13 cellular contexts compared by ENCODE assay signal in the genomic region with DNA sequence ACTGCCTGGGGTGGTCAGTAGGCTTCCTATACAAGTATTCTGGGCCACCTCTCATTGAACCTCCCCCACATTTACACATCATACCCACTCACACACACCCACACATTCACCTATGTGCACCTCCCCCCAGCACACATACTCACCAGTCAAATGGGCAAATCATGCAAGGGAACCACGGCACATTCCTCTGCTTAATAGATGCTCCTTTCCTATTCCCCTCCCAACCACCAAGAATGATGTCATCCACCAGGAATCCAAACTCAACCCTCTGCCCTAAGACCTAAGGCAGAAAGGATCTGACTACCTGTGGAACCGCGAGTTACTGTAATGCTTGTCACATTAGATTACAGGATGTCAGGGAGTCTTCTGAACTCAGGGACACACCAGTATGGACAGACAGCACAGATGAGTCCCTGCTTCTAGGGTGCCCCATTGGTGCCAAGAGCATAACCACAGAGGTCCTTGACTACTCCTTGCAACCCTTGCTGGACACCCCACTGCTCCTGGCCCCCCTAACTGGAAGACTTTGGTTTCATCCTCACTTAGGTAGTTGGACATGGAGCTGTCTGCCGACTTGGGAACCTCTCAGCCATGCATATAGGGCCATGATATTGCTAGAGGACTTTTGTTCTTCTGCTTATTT. TPM values are rescaled to one million over a fixed set of nuclear protein-coding genes. Genes with fewer than 3 reads are reported as not detected.
DNase-seq lines count a peak whose midpoint lies in the region; ATAC-seq and TF ChIP-seq lines count a peak whose summit lies in the region.
"Had no signal": no experiment of that assay in that cellular context is flagged by ENCODE, and none has a peak within 500 bp of the region (broad histone marks: within the 10 kb centered on the region; RNA-seq: fewer than 3 reads in every experiment).

No MANE protein-coding gene starts in this region.

- dilution Hi-C loops in IMR-90 (cut with HindIII; ENCODE audit: low sequenced_read_pairs, unreplicated experiment): no loop called here

- H2AK9ac ChIP-seq in IMR-90 (replicated peaks; ENCODE audit: low read depth, low read length, poor library complexity): peak overlapping the region; percentile 58

- DNase-seq in AG08395 (ENCODE audit: low spot score) (peak; percentile 61), IMR-90 (peak; percentile 76), astrocyte of the spinal cord (ENCODE audit: low read depth, low spot score) (peak; percentile 61), kidney glomerular epithelial cell (lab: John Stamatoyannopoulos, UW) (peak; percentile 95), GDM1 (lab: John Stamatoyannopoulos, UW) (no peak), superior temporal gyrus (ENCODE audit: extremely low spot score) (no peak)
- DNase-seq in activated CD8-positive, alpha-beta memory T cell treated with anti-CD3 and anti-CD28 coated beads, Interleukin-2, amount 10 ng/mL, durations not matched to agents 7 days and 5 days: no peak
- DNase-seq: activated CD4-positive, alpha-beta T cell treated with anti-CD3 and anti-CD28 coated beads for 48 hours; activated naive CD4-positive, alpha-beta T cell; BE2C had no signal

- no peak overlapping the region for H3K4me3 Mint-ChIP-seq in activated CD8-positive, alpha-beta memory T cell treated with anti-CD3 and anti-CD28 coated beads, Interleukin-2, amount 10 ng/mL, durations not matched to agents 7 days and 5 days

- peak overlapping the region; percentile 54 for H3K4ac ChIP-seq in IMR-90 (ENCODE audit: low read depth, low read length)

- peak overlapping the region; percentile 57 for H2AFZ ChIP-seq in IMR-90 (replicated peaks; ENCODE audit: low read length, poor library complexity)
- H2AFZ ChIP-seq: parathyroid adenoma had no signal

- no peak overlapping the region for H3K27ac Mint-ChIP-seq in activated CD8-positive, alpha-beta memory T cell treated with anti-CD3 and anti-CD28 coated beads, Interleukin-2, amount 10 ng/mL, durations not matched to agents 7 days and 5 days

- no peaks in the 10 kb centered on the region for H4K20me1 ChIP-seq in IMR-90 (ENCODE audit: insufficient read depth, low read length)

- H3K36me3 Mint-ChIP-seq in activated CD8-positive, alpha-beta memory T cell treated with anti-CD3 and anti-CD28 coated beads, Interleukin-2, amount 10 ng/mL, durations not matched to agents 7 days and 5 days: peaks cover 4% of the 10 kb centered on the region

- H3K9me3 Mint-ChIP-seq in activated CD8-positive, alpha-beta memory T cell treated with anti-CD3 and anti-CD28 coated beads, Interleukin-2, amount 10 ng/mL, durations not matched to agents 7 days and 5 days (ENCODE audit: low read depth): no peaks in the 10 kb centered on the region

- TF ChIP-seq POLR2A in IMR-90 (IDR thresholded peaks at IDR 0.05; ENCODE audit: low read depth, low read length): no peak

- H3K56ac ChIP-seq in IMR-90 (ENCODE audit: extremely low read depth, insufficient read depth, low read length): no peak overlapping the region

- no peaks in the 10 kb centered on the region for H3K27me3 ChIP-seq in IMR-90 (ENCODE audit: control insufficient read depth, insufficient read depth, low read length)
- H3K27me3 ChIP-seq: BE2C had no signal

- H2BK5ac ChIP-seq in IMR-90 (ENCODE audit: low read depth, low read length, poor library complexity, severe bottlenecking): no peak overlapping the region

- no peak overlapping the region for H3K27ac ChIP-seq in IMR-90 (ENCODE audit: insufficient read depth, low read length)
- H3K27ac ChIP-seq: parathyroid adenoma, thoracic aorta had no signal

- H2BK15ac ChIP-seq in IMR-90 (ENCODE audit: low read depth, low read length): no peak overlapping the region

- peak overlapping the region; percentile 48 for H2BK20ac ChIP-seq in IMR-90 (ENCODE audit: low read depth, low read length)

- H2BK120ac ChIP-seq in IMR-90 (ENCODE audit: low read depth, low read length): peak overlapping the region; percentile 20; the same call in 1 of the 2 replicates

- no peaks in the 10 kb centered on the region for H3K79me1 ChIP-seq in IMR-90 (ENCODE audit: low read depth in 1 of 2, low read length in 2 of 2)

- TF ChIP-seq RAD21 in IMR-90 (IDR thresholded peaks at IDR 0.05; ENCODE audit: low read length): no peak

- no peak for TF ChIP-seq CTCF in IMR-90 (conservative IDR thresholded peaks at IDR 0.05; ENCODE audit: low read depth, low read length)
- no peak for TF ChIP-seq CTCF in astrocyte of the spinal cord (IDR thresholded peaks at IDR 0.05; ENCODE audit: low read depth, low read length)

- no peak overlapping the region for H4K5ac ChIP-seq in IMR-90 (ENCODE audit: low read depth, low read length)

- H3K9me3 ChIP-seq in IMR-90 (ENCODE audit: control insufficient read depth, insufficient read depth, low read length): no peaks in the 10 kb centered on the region
- H3K9me3 ChIP-seq: BE2C, thoracic aorta had no signal

- H4K91ac ChIP-seq in IMR-90 (ENCODE audit: insufficient read depth, low read depth, low read length): no peak overlapping the region

- no CpG with 5 or more reads among the region's 4 CpGs for WGBS in IMR-90 (ENCODE audit: extremely low coverage in 2 of 2, insufficient read length in 1 of 2), 2 experiments

- intact Hi-C loops in IMR-90 (cut with micrococcal nuclease): no loop called here

- CTCF ChIA-PET in IMR-90 (lab: Yijun Ruan, JAX): no interaction called here
- CTCF ChIA-PET in activated CD8-positive, alpha-beta memory T cell treated with anti-CD3 and anti-CD28 coated beads, Interleukin-2, amount 10 ng/mL, durations not matched to agents 7 days and 5 days (lab: Charles Lee): no interaction called here

- H3K4me1 Mint-ChIP-seq in activated CD8-positive, alpha-beta memory T cell treated with anti-CD3 and anti-CD28 coated beads, Interleukin-2, amount 10 ng/mL, durations not matched to agents 7 days and 5 days: peaks cover 24% of the 10 kb centered on the region

- POLR2A ChIA-PET in IMR-90 (lab: Charles Lee; ENCODE audit: unreplicated experiment): interaction anchor here (0.6 kb wide), 1 partner anchor 14 kb away, joined by 7 read pairs; no protein-coding TSS in a partner anchor

- no peak overlapping the region for H3K18ac ChIP-seq in IMR-90 (ENCODE audit: low read depth, low read length)

- no peaks in the 10 kb centered on the region for H3K36me3 ChIP-seq in IMR-90 (ENCODE audit: control insufficient read depth, insufficient read depth, low read length)
- H3K36me3 ChIP-seq: BE2C, thoracic aorta had no signal

- ATAC-seq in IMR-90 (ENCODE audit: low read depth): peak; percentile 70
- ATAC-seq in HG03378 (IDR thresholded peaks at IDR 0.05; ENCODE audit: unreplicated experiment): no peak
- no peak for ATAC-seq in activated CD8-positive, alpha-beta memory T cell treated with anti-CD3 and anti-CD28 coated beads, Interleukin-2, amount 10 ng/mL, durations not matched to agents 7 days and 5 days

- H3K9ac ChIP-seq in IMR-90 (ENCODE audit: low read depth, low read length): no peak overlapping the region
- H3K9ac ChIP-seq: parathyroid adenoma had no signal

- BruUV-seq in IMR-90 (replicated peaks; lab: Mats Ljungman, UMichigan): no TSS peak

- H2AK5ac ChIP-seq in IMR-90 (ENCODE audit: low read depth, low read length): peak overlapping the region; percentile 5; the same call in 1 of the 2 replicates

- peak overlapping the region in 1 of 2 experiments; percentile 5; a peak in 1 of 4 replicates for H4K8ac ChIP-seq in IMR-90 (ENCODE audit: low read depth in 2 of 2, low read length in 2 of 2)

- in situ Hi-C loops in IMR-90 (cut with MboI; ENCODE audit: low sequenced_read_pairs): no loop called here
- in situ Hi-C loops in astrocyte of the spinal cord (cut with HindIII; ENCODE audit: low sequenced_read_pairs): no loop called here

- no peak overlapping the region; the same call in 1 of the 2 replicates for H3K14ac ChIP-seq in IMR-90 (replicated peaks; ENCODE audit: low read depth, low read length)

- H3K4me2 ChIP-seq in IMR-90 (ENCODE audit: low read depth, low read length): no peak overlapping the region

- no peaks in the 10 kb centered on the region for H3K27me3 Mint-ChIP-seq in activated CD8-positive, alpha-beta memory T cell treated with anti-CD3 and anti-CD28 coated beads, Interleukin-2, amount 10 ng/mL, durations not matched to agents 7 days and 5 days

- peaks cover 6% of the 10 kb centered on the region for H3K4me1 ChIP-seq in IMR-90 (ENCODE audit: control insufficient read depth, insufficient read depth, low read length)
- H3K4me1 ChIP-seq: BE2C, parathyroid adenoma had no signal

- H3K23ac ChIP-seq in IMR-90 (ENCODE audit: low read depth, low read length): no peak overlapping the region

- peaks cover 14% of the 10 kb centered on the region for H3K9me1 ChIP-seq in IMR-90 (ENCODE audit: insufficient read depth, low read length)

- no peak overlapping the region for H3K4me3 ChIP-seq in IMR-90 (ENCODE audit: insufficient read depth, low read depth, low read length)
- no peak overlapping the region for H3K4me3 ChIP-seq in astrocyte of the spinal cord (ENCODE audit: low read depth, low read length)
- H3K4me3 ChIP-seq: thoracic aorta had no signal

TF ChIP-seq in IMR-90, 13 proteins besides CTCF, POLR2A, EP300 and RAD21:
- TF ChIP-seq CEBPB (IDR thresholded peaks at IDR 0.05; ENCODE audit: low read depth, low read length) (no peak), MXI1 (IDR thresholded peaks at IDR 0.05; ENCODE audit: borderline replicate concordance, low read depth, low read length) (no peak), BHLHE40 (IDR thresholded peaks at IDR 0.05; ENCODE audit: low read depth, low read length) (0 out of 2 replicates have a peak, but pooled peaks have one; percentile 15), CHD1 (IDR thresholded peaks at IDR 0.05; ENCODE audit: low read depth, low read length) (no peak), MAFK (IDR thresholded peaks at IDR 0.05; ENCODE audit: low read depth, low read length) (no peak), RCOR1 (IDR thresholded peaks at IDR 0.05; ENCODE audit: insufficient replicate concordance, low read length) (no peak), MAZ (IDR thresholded peaks at IDR 0.05; ENCODE audit: borderline replicate concordance, low read depth, low read length) (peak; percentile 39; the same call in 1 of the 2 replicates)
- TF ChIP-seq, protein P1, sequence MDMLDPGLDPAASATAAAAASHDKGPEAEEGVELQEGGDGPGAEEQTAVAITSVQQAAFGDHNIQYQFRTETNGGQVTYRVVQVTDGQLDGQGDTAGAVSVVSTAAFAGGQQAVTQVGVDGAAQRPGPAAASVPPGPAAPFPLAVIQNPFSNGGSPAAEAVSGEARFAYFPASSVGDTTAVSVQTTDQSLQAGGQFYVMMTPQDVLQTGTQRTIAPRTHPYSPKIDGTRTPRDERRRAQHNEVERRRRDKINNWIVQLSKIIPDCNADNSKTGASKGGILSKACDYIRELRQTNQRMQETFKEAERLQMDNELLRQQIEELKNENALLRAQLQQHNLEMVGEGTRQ (IDR thresholded peaks at IDR 0.05; ENCODE audit: low read depth, low read length): no peak

RNA-seq across cellular contexts. Expression of a gene that starts 21.5 kb away (rescaled TPM):
- 71.7 and 95.3 TPM in 2 replicates for total RNA-seq in IMR-90 (2012; rRNA removed)
- 31.3 and 38.2 TPM in 2 replicates for polyA plus RNA-seq in IMR-90 (2012; rRNA removed)
- polyA plus RNA-seq in IMR-90 (2012; cell fraction: cytosol; rRNA removed): 5.8 and 13.0 TPM in 2 replicates
- 6.4 and 42.5 TPM in 2 replicates for polyA plus RNA-seq in IMR-90 (2012; cell fraction: nucleus; rRNA removed; ENCODE audit: low replicate concordance)
- total RNA-seq in activated CD8-positive, alpha-beta memory T cell treated with anti-CD3 and anti-CD28 coated beads, Interleukin-2, amount 10 ng/mL, durations not matched to agents 7 days and 5 days: 100 to 1,000 TPM; 148 to 174 TPM

Comparison
In these comparisons a context has a peak if more than half of its experiments do, and no peak if none do; other contexts are left out.
1. DNase-seq: peak in AG08395 (single experiment), IMR-90 (single experiment), astrocyte of the spinal cord (single experiment) and kidney glomerular epithelial cell (single experiment); none in GDM1 (single experiment), superior temporal gyrus (single experiment) and activated CD8-positive, alpha-beta memory T cell treated with anti-CD3 and anti-CD28 coated beads, Interleukin-2, amount 10 ng/mL, durations not matched to agents 7 days and 5 days (single experiment).